In genomic region chr5:56004874-56005273, GRCh38 we compare ENCODE assay signal across 32 cellular contexts.
"Had no signal": no experiment of that assay in that cellular context is flagged by ENCODE, and none has a peak within 500 bp of the region (broad histone marks: within the 10 kb centered on the region; RNA-seq: fewer than 3 reads in every experiment).

No MANE protein-coding gene starts in this region.

- H3K4me1 ChIP-seq: left lung, lower lobe of right lung, neural progenitor cell, parathyroid adenoma, psoas muscle, testis, upper lobe of left lung had no signal

- H3K9me3 Mint-ChIP-seq: immature natural killer cell, natural killer cell had no signal

- H3K36me3 ChIP-seq: left lung, lower lobe of right lung, neural progenitor cell, neutrophil, stomach, thyroid gland, transverse colon, upper lobe of left lung had no signal

- H3K36me3 Mint-ChIP-seq: immature natural killer cell, natural killer cell, neural progenitor cell had no signal

- H3K4me2 ChIP-seq: neural progenitor cell had no signal

- DNase-seq: hypothalamus; immature natural killer cell; kidney; left colon; left lung; lower lobe of right lung; mammary epithelial cell; mesenchymal stem cell; midbrain; mucosa of descending colon; natural killer cell; nephron progenitor cell; occipital lobe; psoas muscle; stimulated activated CD4-positive, alpha-beta T cell treated with anti-CD3 and anti-CD28 coated beads, Interleukin-12 subunit alpha, Interleukin-12 subunit beta, amount 100 ng/mL, for 4 hours; stimulated activated CD4-positive, alpha-beta T cell treated with anti-CD3 and anti-CD28 coated beads, Interleukin-15, amount 100 ng/mL, for 24 hours; stimulated activated CD4-positive, alpha-beta T cell treated with anti-CD3 and anti-CD28 coated beads, Interleukin-2, amount 100 ng/mL, for 24 hours; stimulated activated CD4-positive, alpha-beta T cell treated with anti-CD3 and anti-CD28 coated beads, Interleukin-4, amount 100 ng/mL, for 1 hour; stimulated activated naive B cell treated with anti-CD40 and anti-IgM and Interleukin-4, amounts not matched to agents 10 μg/mL and 1 μg/mL and 100 μg/mL, for 72 hours; stimulated activated naive CD8-positive, alpha-beta T cell treated with anti-CD3 and anti-CD28 coated beads, Interleukin-15, Interleukin-2, amounts not matched to agents 100 U/mL and 50 U/mL, for 24 hours; stomach; testis; thyroid gland; transverse colon; upper lobe of left lung had no signal

- H3K9me3 ChIP-seq: lower lobe of right lung, mucosa of descending colon, neutrophil, psoas muscle, testis, thyroid gland, transverse colon had no signal

- H3K4me1 Mint-ChIP-seq: immature natural killer cell, natural killer cell, neural progenitor cell had no signal

- H3K27ac Mint-ChIP-seq: immature natural killer cell; natural killer cell; nephron progenitor cell; neural progenitor cell; stimulated activated naive B cell treated with anti-CD40 and anti-IgM and Interleukin-4, amounts not matched to agents 10 μg/mL and 1 μg/mL and 100 μg/mL, for 72 hours had no signal

- H3K4me3 Mint-ChIP-seq: immature natural killer cell; natural killer cell; nephron progenitor cell; neural progenitor cell; stimulated activated naive B cell treated with anti-CD40 and anti-IgM and Interleukin-4, amounts not matched to agents 10 μg/mL and 1 μg/mL and 100 μg/mL, for 72 hours had no signal

- H3K79me2 ChIP-seq: parathyroid adenoma had no signal

- H3K4me3 ChIP-seq: left lung, lower lobe of right lung, mucosa of descending colon, neural progenitor cell, psoas muscle, skin epidermis, stomach, testis, thyroid gland, transverse colon, upper lobe of left lung had no signal

- FAIRE-seq: islet of Langerhans, kidney, urothelium cell line had no signal

- ATAC-seq: left colon; left lung; lower lobe of right lung; mucosa of descending colon; natural killer cell; psoas muscle; sciatic nerve; stimulated activated naive B cell treated with anti-CD40 and anti-IgM and Interleukin-4, amounts not matched to agents 10 μg/mL and 1 μg/mL and 100 μg/mL, for 72 hours; stimulated activated naive CD8-positive, alpha-beta T cell treated with anti-CD3 and anti-CD28 coated beads, Interleukin-15, Interleukin-2, amounts not matched to agents 100 U/mL and 50 U/mL, for 24 hours had no signal

- H3K27me3 ChIP-seq: left lung, neural progenitor cell, stomach, testis, thyroid gland, transverse colon, upper lobe of left lung had no signal

- H2AFZ ChIP-seq: neural progenitor cell, parathyroid adenoma had no signal

- H3K9ac ChIP-seq: neural progenitor cell, parathyroid adenoma had no signal

- H3K27ac ChIP-seq: left lung, lower lobe of right lung, neural progenitor cell, neutrophil, parathyroid adenoma, stomach, testis, thyroid gland, transverse colon, upper lobe of left lung had no signal
